In the genomic region with DNA sequence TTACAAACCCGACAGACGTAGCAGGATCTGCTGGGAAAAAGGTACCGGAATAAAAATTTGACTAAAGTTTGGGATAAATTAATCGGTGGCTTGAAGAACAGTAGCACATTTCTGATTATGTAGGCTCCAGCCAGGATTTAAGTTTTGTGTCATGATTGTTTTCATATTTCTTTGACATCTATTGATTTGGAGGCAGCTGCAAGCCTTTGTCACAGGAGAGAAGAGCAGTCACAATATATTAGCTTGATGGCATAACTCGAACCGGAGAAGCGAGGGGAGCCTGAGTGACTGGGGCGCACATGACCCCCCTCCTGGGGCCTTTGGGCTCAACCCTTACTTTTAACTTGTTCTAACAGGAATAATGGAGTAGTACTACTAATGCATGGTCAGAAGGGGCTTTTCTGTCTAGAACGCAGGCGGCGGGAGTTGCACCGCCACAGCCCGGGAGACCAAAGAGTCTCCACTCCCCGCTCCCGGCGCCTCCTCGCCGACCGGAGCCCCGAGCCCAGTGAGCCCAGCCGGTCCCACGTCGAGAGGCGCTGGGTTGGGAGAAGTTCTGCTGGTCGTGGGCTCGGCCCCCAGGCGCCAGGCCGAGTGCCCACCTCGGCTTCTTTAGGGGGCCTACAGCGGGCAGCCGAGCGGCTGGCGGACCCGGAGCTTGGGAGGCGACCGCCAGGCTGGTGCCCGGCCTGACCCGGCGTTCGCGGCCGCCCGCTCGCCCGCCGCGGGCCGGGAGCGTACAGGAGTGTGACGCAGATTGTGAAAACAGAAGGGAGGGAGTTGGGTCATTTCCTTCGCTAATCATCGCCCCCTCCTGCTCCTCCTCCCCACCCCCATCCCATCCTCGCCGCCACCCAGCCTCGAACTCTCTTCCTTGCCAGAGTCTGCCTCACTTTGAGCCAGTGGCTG, we compare ENCODE assay signal across 14 cellular contexts. TPM values are rescaled to one million over a fixed set of nuclear protein-coding genes. Genes with fewer than 3 reads are reported as not detected.
DNase-seq lines count a peak whose midpoint lies in the region; ATAC-seq and TF ChIP-seq lines count a peak whose summit lies in the region.
"Had no signal": no experiment of that assay in that cellular context is flagged by ENCODE, and none has a peak within 500 bp of the region (broad histone marks: within the 10 kb centered on the region; RNA-seq: fewer than 3 reads in every experiment).

No MANE protein-coding gene starts in this region.

- no peak for TF ChIP-seq CTCF in GM13977 (IDR thresholded peaks at IDR 0.05; ENCODE audit: extremely low read depth, insufficient read depth, missing control alignments)
- TF ChIP-seq CTCF in ascending aorta (IDR thresholded peaks at IDR 0.05), result no peak

- in situ Hi-C loops in GM13977 (cut with MboI; ENCODE audit: low pct_unique_long_range_greater_than_20kb, low sequenced_read_pairs, unreplicated experiment), result no loop called here

- H3K4me1 ChIP-seq in ascending aorta, result peaks cover 0 to 6% of the 10 kb centered on the region in 2 donors
- H3K4me1 ChIP-seq: pancreas had no signal

- DNase-seq in AG08396 (ENCODE audit: low spot score) (peak; percentile 20), GM13977 (ENCODE audit: low spot score) (peak; percentile 37), ascending aorta (ENCODE audit: low spot score in 2 of 2) (no peak), left kidney (ENCODE audit: low read depth, low spot score) (peak; percentile 27), DMS 273 (lab: John Stamatoyannopoulos, UW; ENCODE audit: unreplicated experiment) (no peak), NCI-H524 treated with DMSO at 0.1 percent for 48 hours (lab: John Stamatoyannopoulos, UW) (no peak)
- DNase-seq: Calu3, NCI-H510A treated with DMSO at 0.1 percent for 48 hours had no signal

- intact Hi-C loops in ascending aorta (cut with DNase I), result no loop called here

- no peaks in the 10 kb centered on the region for H3K9me3 ChIP-seq in ascending aorta
- H3K9me3 ChIP-seq: pancreas, tibial nerve had no signal

- no peaks in the 10 kb centered on the region for H3K36me3 ChIP-seq in ascending aorta
- H3K36me3 ChIP-seq: pancreas, tibial nerve had no signal

- H3K27ac ChIP-seq in ascending aorta, result no peak overlapping the region
- H3K27ac ChIP-seq: KMS-11, pancreas, tibial nerve had no signal

- peaks cover 25% of the 10 kb centered on the region for H3K27me3 ChIP-seq in ascending aorta

- ATAC-seq in GM19452 (IDR thresholded peaks at IDR 0.05; ENCODE audit: unreplicated experiment) (no peak), GM19397 (IDR thresholded peaks at IDR 0.05; ENCODE audit: unreplicated experiment) (no peak)

- peak overlapping the region; percentile 31 to 32 for H3K4me3 ChIP-seq in ascending aorta
- H3K4me3 ChIP-seq: tibial nerve had no signal

RNA-seq across cellular contexts. Expression of a gene that starts 15.7 kb away (rescaled TPM):
- not detected for total RNA-seq in ascending aorta
- total RNA-seq: dermis microvascular lymphatic vessel endothelial cell, tibial nerve had no signal

Comparison
In these comparisons a context has a peak if more than half of its experiments do, and no peak if none do; other contexts are left out.
1. DNase-seq: peak in AG08396 (single experiment), GM13977 (single experiment) and left kidney (single experiment); none in ascending aorta (0 of 2), DMS 273 (single experiment) and NCI-H524 treated with DMSO at 0.1 percent for 48 hours (single experiment).